Comparison of ENCODE assay signal across 8 cellular contexts in the genomic region with DNA sequence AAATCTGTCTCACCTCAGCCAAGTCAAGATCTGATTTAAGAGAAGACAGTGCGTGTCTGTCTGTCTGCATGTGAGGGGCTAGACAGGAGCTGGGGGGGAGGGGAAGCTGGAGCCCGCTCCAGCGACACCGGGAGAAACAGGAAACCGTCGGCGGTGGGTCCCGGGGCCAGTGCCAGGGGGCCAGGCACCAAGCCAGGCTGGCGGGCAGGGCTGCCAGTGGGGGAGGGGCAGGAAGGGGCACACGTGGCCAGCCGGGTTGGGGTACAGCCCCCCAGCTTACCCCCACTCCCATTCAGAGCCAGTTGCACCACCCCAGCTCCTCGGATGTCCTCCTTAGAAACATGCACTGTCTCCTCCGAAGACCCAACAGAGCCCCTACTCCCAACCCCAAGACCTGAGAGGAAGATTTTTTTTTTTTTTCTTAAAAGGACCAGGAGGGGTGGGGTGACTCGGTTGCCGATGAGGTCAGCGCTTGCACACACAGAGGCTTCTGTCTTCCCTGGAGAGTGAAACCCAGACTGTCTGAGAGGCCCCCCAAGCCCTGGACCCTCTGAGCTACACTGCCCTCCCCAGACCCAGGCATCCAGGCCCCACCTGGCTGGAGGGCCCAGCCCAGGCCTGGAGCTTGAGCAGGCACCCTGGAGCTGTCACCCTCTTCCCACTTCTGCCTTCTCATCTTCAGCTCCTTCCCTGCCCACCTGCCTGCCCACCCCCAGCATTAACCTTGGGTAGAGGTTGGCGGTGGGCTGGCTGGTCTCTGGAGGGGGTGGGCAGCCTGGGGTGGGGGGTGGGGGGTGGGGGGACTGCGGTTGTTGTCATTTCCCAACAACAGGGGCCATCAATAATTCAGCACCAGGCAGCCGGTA. TPM values are rescaled to one million over a fixed set of nuclear protein-coding genes. Genes with fewer than 3 reads are reported as not detected.
DNase-seq lines count a peak whose midpoint lies in the region; ATAC-seq and TF ChIP-seq lines count a peak whose summit lies in the region.

No MANE protein-coding gene starts in this region.

- H3K27me3 ChIP-seq in dorsolateral prefrontal cortex = no peaks in the 10 kb centered on the region
- no peaks in the 10 kb centered on the region for H3K27me3 ChIP-seq in naive thymus-derived CD4-positive, alpha-beta T cell (ENCODE audit: control insufficient read depth in 2 of 2, insufficient read depth in 2 of 2, low read length in 2 of 2)

- POLR2A ChIA-PET in naive thymus-derived CD4-positive, alpha-beta T cell (lab: Charles Lee) = interaction anchor here (0.6 to 2.5 kb wide), 10 partner anchors 8 to 172 kb away, joined by 3 to 10 read pairs (median 4); a partner anchor contains a TSS

- H3K4me3 Mint-ChIP-seq in naive thymus-derived CD4-positive, alpha-beta T cell = peak overlapping the region in 9 of 10 donors; percentile 42 to 99 (median 59)

- peaks cover 0 to 2% (median 0%) of the 10 kb centered on the region in 11 donors for H3K9me3 Mint-ChIP-seq in naive thymus-derived CD4-positive, alpha-beta T cell

- H3K27ac Mint-ChIP-seq in naive thymus-derived CD4-positive, alpha-beta T cell = peak overlapping the region in 6 of 9 donors; percentile 53 to 94 (median 77)

- peaks cover 22 to 39% (median 37%) of the 10 kb centered on the region in 7 donors for H3K4me1 Mint-ChIP-seq in naive thymus-derived CD4-positive, alpha-beta T cell

- no peak for TF ChIP-seq CTCF in 22Rv1 (IDR thresholded peaks at IDR 0.05)
- no peak for TF ChIP-seq CTCF in dorsolateral prefrontal cortex (IDR thresholded peaks at IDR 0.05 in 54 of 56, conservative IDR thresholded peaks at IDR 0.05 in 2 of 56; ENCODE audit: low read depth in 1 of 56, partially characterized antibody in 56 of 56)

- H3K4me1 ChIP-seq in naive thymus-derived CD4-positive, alpha-beta T cell (ENCODE audit: control insufficient read depth in 2 of 2, insufficient read depth in 2 of 2, low read length in 2 of 2) = peaks cover 20 to 28% of the 10 kb centered on the region in 2 donors

- CTCF ChIA-PET in naive thymus-derived CD4-positive, alpha-beta T cell (lab: Charles Lee) = interaction anchor here (0.6 to 2.8 kb wide), 5 partner anchors 7 to 1824 kb away, joined by 3 to 12 read pairs (median 4); no protein-coding TSS in a partner anchor

- peaks cover 0 to 4% (median 0%) of the 10 kb centered on the region in 5 donors for H3K36me3 Mint-ChIP-seq in naive thymus-derived CD4-positive, alpha-beta T cell

- no peak for ATAC-seq in naive thymus-derived CD4-positive, alpha-beta T cell
- ATAC-seq in GM19452 (IDR thresholded peaks at IDR 0.05; ENCODE audit: unreplicated experiment) (no peak), HG03354 (IDR thresholded peaks at IDR 0.05; ENCODE audit: poor library complexity, severe bottlenecking, unreplicated experiment) (no peak), HG03460 (IDR thresholded peaks at IDR 0.05; ENCODE audit: unreplicated experiment) (no peak)

- H3K9me3 ChIP-seq in naive thymus-derived CD4-positive, alpha-beta T cell (ENCODE audit: control insufficient read depth in 2 of 3, low read length in 3 of 3) = no peaks in the 10 kb centered on the region

- H3K4me3 ChIP-seq in dorsolateral prefrontal cortex = peak overlapping the region; percentile 0 to 100 (median 88)
- H3K4me3 ChIP-seq in naive thymus-derived CD4-positive, alpha-beta T cell (ENCODE audit: low read length) = no peak overlapping the region

- H3K27me3 Mint-ChIP-seq in naive thymus-derived CD4-positive, alpha-beta T cell = peaks cover 0 to 2% (median 0%) of the 10 kb centered on the region in 5 donors

- H3K27ac ChIP-seq in 22Rv1 = peak overlapping the region; percentile 94
- peak overlapping the region; percentile 91 to 100 (median 99) for H3K27ac ChIP-seq in dorsolateral prefrontal cortex
- H3K27ac ChIP-seq in naive thymus-derived CD4-positive, alpha-beta T cell (ENCODE audit: low read depth, low read length) = peak overlapping the region; percentile 62

- intact Hi-C loops in dorsolateral prefrontal cortex (cut with DNase I) (no loop called here), posterior vena cava (cut with DNase I) (no loop called here)
- intact Hi-C loops in naive thymus-derived CD4-positive, alpha-beta T cell (cut with micrococcal nuclease) = no loop called here

- DNase-seq in KBM-7 (peak; percentile 50), dorsolateral prefrontal cortex (peak in 2 of 10 donors; percentile 55), posterior vena cava (ENCODE audit: low spot score) (no peak)
- no peak for DNase-seq in naive thymus-derived CD4-positive, alpha-beta T cell

- peaks cover 0 to 31% (median 0%) of the 10 kb centered on the region in 3 experiments for H3K36me3 ChIP-seq in naive thymus-derived CD4-positive, alpha-beta T cell (ENCODE audit: control insufficient read depth in 2 of 3, insufficient read depth in 3 of 3, low read length in 3 of 3)

- in situ Hi-C loops in KBM-7 (cut with MboI; ENCODE audit: low pct_unique_long_range_greater_than_20kb, low sequenced_read_pairs) = no loop called here

RNA-seq across cellular contexts. Expression of a gene that starts 4.0 kb away (rescaled TPM):
- 100 to 1,000 TPM in 3 of 120 experiments, 10 to 100 TPM in 117; 22.2 to 145 (median 47.8) TPM for total RNA-seq in dorsolateral prefrontal cortex
- 100 to 1,000 TPM in 1 of 5 experiments, 10 to 100 TPM in 4; 42.5 to 105 (median 51.8) TPM for total RNA-seq in naive thymus-derived CD4-positive, alpha-beta T cell
- polyA plus RNA-seq in naive thymus-derived CD4-positive, alpha-beta T cell = 10 to 100 TPM in 1 of 2 donors, 1 to 10 TPM in 1; 2.8 to 10.8 TPM
- total RNA-seq in posterior vena cava = 10 to 100 TPM; 47.9 to 54.5 TPM

RNA-seq across cellular contexts. Expression of a gene that starts 8.5 kb away (rescaled TPM):
- total RNA-seq in dorsolateral prefrontal cortex (100 to 1,000 TPM in 36 of 120 experiments, 10 to 100 TPM in 84; 60.1 to 130 (median 91.3) TPM), posterior vena cava (10 to 100 TPM; 29.2 to 35.1 TPM)
- total RNA-seq in naive thymus-derived CD4-positive, alpha-beta T cell = 10 to 100 TPM; 19.6 to 52.0 (median 33.0) TPM
- polyA plus RNA-seq in naive thymus-derived CD4-positive, alpha-beta T cell = 10 to 100 TPM; 11.4 to 19.6 TPM

RNA-seq across cellular contexts. Expression of a gene that starts 18.2 kb away (rescaled TPM):
- total RNA-seq in dorsolateral prefrontal cortex (100 to 1,000 TPM in 70 of 120 experiments, 10 to 100 TPM in 50; 76.5 to 169 (median 103) TPM), posterior vena cava (10 to 100 TPM; 57.7 to 79.0 TPM)
- 100 to 1,000 TPM in 3 of 5 experiments, 10 to 100 TPM in 2; 90.4 to 134 (median 102) TPM for total RNA-seq in naive thymus-derived CD4-positive, alpha-beta T cell
- 1 to 10 TPM; 1.5 to 2.6 TPM for polyA plus RNA-seq in naive thymus-derived CD4-positive, alpha-beta T cell

RNA-seq across cellular contexts. Expression of a gene that starts 30.8 kb away (rescaled TPM):
- total RNA-seq in dorsolateral prefrontal cortex = 10 to 100 TPM in 3 of 120 experiments, 1 to 10 TPM in 117; 5.3 to 12.0 (median 7.5) TPM
- 10 to 100 TPM in 4 of 5 experiments, 1 to 10 TPM in 1; 8.6 to 25.2 (median 22.7) TPM for total RNA-seq in naive thymus-derived CD4-positive, alpha-beta T cell
- 10 to 100 TPM in 1 of 2 donors, 1 to 10 TPM in 1; 4.0 to 11.8 TPM for polyA plus RNA-seq in naive thymus-derived CD4-positive, alpha-beta T cell
- 1 to 10 TPM; 8.2 to 8.7 TPM for total RNA-seq in posterior vena cava

RNA-seq across cellular contexts. Expression of a gene that starts 33.4 kb away (rescaled TPM):
- total RNA-seq in dorsolateral prefrontal cortex = 10 to 100 TPM; 24.6 to 71.4 (median 34.2) TPM
- 100 to 1,000 TPM in 1 of 5 experiments, 10 to 100 TPM in 4; 47.9 to 104 (median 65.8) TPM for total RNA-seq in naive thymus-derived CD4-positive, alpha-beta T cell
- 100 to 1,000 TPM; 132 to 208 TPM for polyA plus RNA-seq in naive thymus-derived CD4-positive, alpha-beta T cell
- total RNA-seq in posterior vena cava = 10 to 100 TPM; 12.2 to 13.0 TPM
